In the genomic region with DNA sequence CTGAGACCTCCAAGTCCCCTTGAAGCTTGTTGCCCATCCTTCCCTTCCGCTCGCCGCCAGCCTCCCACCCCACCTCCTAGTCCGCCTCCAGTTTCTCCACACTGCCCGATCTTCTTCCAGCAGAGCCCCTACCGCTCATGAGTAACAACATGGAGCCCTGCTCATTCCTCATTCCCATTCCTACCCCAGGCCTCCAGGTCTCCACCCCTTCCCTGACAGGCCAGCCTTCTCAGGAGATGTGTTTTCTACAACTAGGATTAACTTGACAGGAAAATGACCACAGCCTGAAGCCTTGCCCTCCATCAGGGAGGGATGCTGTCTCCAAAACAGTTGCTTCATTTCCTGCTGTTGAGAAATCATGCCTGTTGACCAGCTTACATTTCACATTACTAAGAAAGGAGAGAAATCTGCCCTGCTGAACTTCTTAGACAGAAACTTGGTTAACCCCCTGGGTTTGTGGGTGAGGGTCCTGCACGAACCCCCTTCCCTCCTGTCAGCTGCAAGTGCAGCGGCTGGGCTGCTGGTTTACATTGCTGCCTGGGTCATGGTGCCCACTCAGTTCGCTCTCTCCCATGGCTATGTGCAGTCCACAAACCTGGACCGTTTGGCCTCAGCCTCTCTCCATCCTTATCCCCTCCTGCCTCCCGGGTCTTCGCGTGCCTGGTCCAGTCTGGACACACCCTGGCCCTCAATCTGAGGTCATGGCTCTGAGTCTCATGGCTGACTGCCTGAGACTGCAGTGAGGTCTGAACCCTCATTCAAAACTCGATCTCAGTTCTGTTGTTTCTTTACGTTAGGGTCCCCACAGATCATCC, we compare ENCODE assay signal across 11 cellular contexts. TPM values are rescaled to one million over a fixed set of nuclear protein-coding genes. Genes with fewer than 3 reads are reported as not detected.
DNase-seq lines count a peak whose midpoint lies in the region; ATAC-seq and TF ChIP-seq lines count a peak whose summit lies in the region.
"Had no signal": no experiment of that assay in that cellular context is flagged by ENCODE, and none has a peak within 500 bp of the region (broad histone marks: within the 10 kb centered on the region; RNA-seq: fewer than 3 reads in every experiment).

No MANE protein-coding gene starts in this region.

- no peak overlapping the region for H3K27ac Mint-ChIP-seq in activated T-cell treated with anti-CD3 and anti-CD28 coated beads, Interleukin-2, amount 50 U/mL, for 72 hours
- H3K27ac Mint-ChIP-seq: T-helper 1 cell treated with Interleukin-12 subunit alpha and Interleukin-12 subunit beta and Interleukin-4 antibody, amounts not matched to agents 30 μg/mL and 1 μg/mL, for 36 hours had no signal

- no peak overlapping the region for H3K4me3 Mint-ChIP-seq in activated T-cell treated with anti-CD3 and anti-CD28 coated beads, Interleukin-2, amount 50 U/mL, for 72 hours
- H3K4me3 Mint-ChIP-seq: T-helper 1 cell treated with Interleukin-12 subunit alpha and Interleukin-12 subunit beta and Interleukin-4 antibody, amounts not matched to agents 30 μg/mL and 1 μg/mL, for 36 hours had no signal

- H3K27me3 Mint-ChIP-seq in activated T-cell treated with anti-CD3 and anti-CD28 coated beads, Interleukin-2, amount 50 U/mL, for 72 hours (ENCODE audit: low read depth), result peaks cover 29% of the 10 kb centered on the region

- peaks cover 54% of the 10 kb centered on the region for H3K4me1 ChIP-seq in osteoblast (ENCODE audit: insufficient read depth, low read length)

- H3K79me2 ChIP-seq in osteoblast (ENCODE audit: insufficient read depth, low read length), result no peaks in the 10 kb centered on the region

- H3K9me3 Mint-ChIP-seq in activated T-cell treated with anti-CD3 and anti-CD28 coated beads, Interleukin-2, amount 50 U/mL, for 72 hours, result peaks cover 0 to 1% of the 10 kb centered on the region in 2 donors
- H3K9me3 Mint-ChIP-seq: T-helper 1 cell treated with Interleukin-12 subunit alpha and Interleukin-12 subunit beta and Interleukin-4 antibody, amounts not matched to agents 30 μg/mL and 1 μg/mL, for 36 hours had no signal

- TF ChIP-seq CTCF in BJ (IDR thresholded peaks at IDR 0.05; ENCODE audit: insufficient read depth, low read depth, low read length) (no peak), fibroblast of pulmonary artery (IDR thresholded peaks at IDR 0.05; ENCODE audit: low read length, missing control alignments) (no peak), osteoblast (IDR thresholded peaks at IDR 0.05; ENCODE audit: extremely low read depth, low read depth, low read length) (no peak)

- peak overlapping the region; percentile 74 for H2AFZ ChIP-seq in osteoblast (ENCODE audit: low read length)

- H3K27me3 ChIP-seq in BJ (ENCODE audit: control insufficient read depth, insufficient read depth, low read length), result no peaks in the 10 kb centered on the region
- no peaks in the 10 kb centered on the region for H3K27me3 ChIP-seq in osteoblast (ENCODE audit: insufficient read depth, low read length)

- ATAC-seq in GM18858 (IDR thresholded peaks at IDR 0.05; ENCODE audit: unreplicated experiment) (no peak), GM19455 (IDR thresholded peaks at IDR 0.05; ENCODE audit: unreplicated experiment) (no peak)
- no peak for ATAC-seq in activated T-cell treated with anti-CD3 and anti-CD28 coated beads, Interleukin-2, amount 50 U/mL, for 72 hours (replicated peaks in 1 of 2)

- no peaks in the 10 kb centered on the region for H4K20me1 ChIP-seq in osteoblast (ENCODE audit: insufficient read depth, low read length)

- H3K4me1 Mint-ChIP-seq in activated T-cell treated with anti-CD3 and anti-CD28 coated beads, Interleukin-2, amount 50 U/mL, for 72 hours (ENCODE audit: low read depth), result no peaks in the 10 kb centered on the region

- H3K36me3 Mint-ChIP-seq in activated T-cell treated with anti-CD3 and anti-CD28 coated beads, Interleukin-2, amount 50 U/mL, for 72 hours (ENCODE audit: insufficient read depth in 2 of 2), result no peaks in the 10 kb centered on the region

- H3K4me3 ChIP-seq in BJ (ENCODE audit: low read depth, low read length), result no peak overlapping the region
- no peak overlapping the region for H3K4me3 ChIP-seq in fibroblast of pulmonary artery (replicated peaks; ENCODE audit: low read depth, low read length)
- no peak overlapping the region for H3K4me3 ChIP-seq in osteoblast (ENCODE audit: insufficient read depth, low read length)

- peak overlapping the region; percentile 23 for H3K4me2 ChIP-seq in osteoblast (ENCODE audit: insufficient read depth, low read length)

- no peaks in the 10 kb centered on the region for H3K9me3 ChIP-seq in osteoblast (ENCODE audit: low read depth, low read length)

- peak overlapping the region; percentile 19 for H3K27ac ChIP-seq in osteoblast (ENCODE audit: low read depth, low read length)

- POLR2A ChIA-PET in BJ (lab: Charles Lee), result no interaction called here

- CTCF ChIA-PET in BJ (lab: Yijun Ruan, JAX), result interaction anchor here (0.9 to 6.6 kb wide), 6 partner anchors 9 to 85 kb away, joined by 3 to 58 read pairs (median 12); a partner anchor contains a TSS

- DNase-seq in BJ (ENCODE audit: low read depth) (peak; percentile 69), NOMO-1 treated with dmso at 0.1 percent for 144 hours (lab: John Stamatoyannopoulos, UW; ENCODE audit: unreplicated experiment) (peak; percentile 38), fibroblast of pulmonary artery (ENCODE audit: low read depth) (peak; percentile 98), osteoblast (ENCODE audit: insufficient read length, low spot score, missing footprints) (peak; percentile 84), NCI-H1417 treated with DMSO at 0.1 percent for 48 hours (lab: John Stamatoyannopoulos, UW) (no peak)
- no peak for DNase-seq in activated T-cell treated with anti-CD3 and anti-CD28 coated beads, Interleukin-2, amount 50 U/mL, for 72 hours
- DNase-seq: activated T-cell treated with anti-CD3 and anti-CD28 coated beads, Interleukin-2, amount 50 U/mL, for 1 hour had no signal

- H3K36me3 ChIP-seq in BJ (ENCODE audit: control insufficient read depth, insufficient read depth, low read length) (no peaks in the 10 kb centered on the region), osteoblast (ENCODE audit: insufficient read depth, low read length) (no peaks in the 10 kb centered on the region)

RNA-seq across cellular contexts. Expression of a gene that starts 16.1 kb away (rescaled TPM):
- polyA plus RNA-seq in BJ (2011; rRNA removed), result 0.10 and 0.20 TPM in 2 replicates
- polyA minus RNA-seq in BJ (2011; rRNA and poly(A)+ RNA removed), result not detected in 2 replicates
- 273 and 932 TPM in 2 replicates for total RNA-seq in osteoblast
- total RNA-seq in activated T-cell treated with anti-CD3 and anti-CD28 coated beads, Interleukin-2, amount 50 U/mL, for 72 hours, result not detected
- polyA plus RNA-seq: neural cell had no signal

RNA-seq across cellular contexts. Expression of a gene that starts 26.8 kb away (rescaled TPM):
- not detected in 2 replicates for polyA plus RNA-seq in BJ (2011; rRNA removed)
- not detected in 2 replicates for polyA minus RNA-seq in BJ (2011; rRNA and poly(A)+ RNA removed)
- total RNA-seq in osteoblast, result under 0.01 TPM in 1 of 2 replicates, not detected in the other
- total RNA-seq in activated T-cell treated with anti-CD3 and anti-CD28 coated beads, Interleukin-2, amount 50 U/mL, for 72 hours, result 1 to 10 TPM; 1.4 to 4.7 TPM
- polyA plus RNA-seq: neural cell had no signal

RNA-seq across cellular contexts. Expression of a gene that starts 27.0 kb away (rescaled TPM):
- not detected in 2 replicates for polyA plus RNA-seq in BJ (2011; rRNA removed)
- polyA minus RNA-seq in BJ (2011; rRNA and poly(A)+ RNA removed), result not detected in 2 replicates
- under 0.01 and 0.29 TPM in 2 replicates for total RNA-seq in osteoblast
- total RNA-seq in activated T-cell treated with anti-CD3 and anti-CD28 coated beads, Interleukin-2, amount 50 U/mL, for 72 hours, result not detected
- polyA plus RNA-seq: neural cell had no signal

Comparison
In these comparisons a context has a peak if more than half of its experiments do, and no peak if none do; other contexts are left out.
1. DNase-seq: peak in BJ (single experiment), NOMO-1 treated with dmso at 0.1 percent for 144 hours (single experiment), fibroblast of pulmonary artery (single experiment) and osteoblast (single experiment); none in NCI-H1417 treated with DMSO at 0.1 percent for 48 hours (single experiment) and activated T-cell treated with anti-CD3 and anti-CD28 coated beads, Interleukin-2, amount 50 U/mL, for 72 hours (0 of 2).
2. RNA of a gene that starts 16.1 kb away (total RNA-seq): 273 to 932 TPM in osteoblast; not detected in activated T-cell treated with anti-CD3 and anti-CD28 coated beads, Interleukin-2, amount 50 U/mL, for 72 hours; every median in the first group is over 100 times any median in the second.